In the genomic region with DNA sequence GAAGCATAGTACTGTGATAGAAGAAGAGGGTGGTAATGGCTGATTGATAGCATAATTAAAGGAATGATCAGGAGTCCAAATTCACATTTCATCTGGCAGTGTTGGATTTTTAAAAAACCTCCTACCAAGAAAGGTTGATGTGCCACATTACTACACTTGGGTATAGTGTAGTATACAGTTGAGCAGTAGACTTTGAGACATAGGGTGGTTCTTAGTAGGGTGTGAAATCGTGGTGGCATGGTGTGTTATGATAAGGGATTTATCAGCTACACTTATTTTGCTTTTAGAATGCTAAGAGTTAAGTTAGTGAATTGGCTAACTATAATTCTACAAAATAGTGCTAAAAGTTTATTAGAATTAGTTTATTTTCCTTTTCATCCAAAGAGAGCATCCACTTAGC, we compare ENCODE assay signal across 1 cellular context.
TF ChIP-seq lines count a peak whose summit lies in the region.

No MANE protein-coding gene starts in this region.

TF ChIP-seq in GM12878, 131 proteins besides CTCF, POLR2A, EP300 and RAD21 (continued from another document):
- TF ChIP-seq, protein P1, sequence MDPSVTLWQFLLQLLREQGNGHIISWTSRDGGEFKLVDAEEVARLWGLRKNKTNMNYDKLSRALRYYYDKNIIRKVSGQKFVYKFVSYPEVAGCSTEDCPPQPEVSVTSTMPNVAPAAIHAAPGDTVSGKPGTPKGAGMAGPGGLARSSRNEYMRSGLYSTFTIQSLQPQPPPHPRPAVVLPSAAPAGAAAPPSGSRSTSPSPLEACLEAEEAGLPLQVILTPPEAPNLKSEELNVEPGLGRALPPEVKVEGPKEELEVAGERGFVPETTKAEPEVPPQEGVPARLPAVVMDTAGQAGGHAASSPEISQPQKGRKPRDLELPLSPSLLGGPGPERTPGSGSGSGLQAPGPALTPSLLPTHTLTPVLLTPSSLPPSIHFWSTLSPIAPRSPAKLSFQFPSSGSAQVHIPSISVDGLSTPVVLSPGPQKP (IDR thresholded peaks at IDR 0.05; ENCODE audit: low read depth, low read length) = no peak
- TF ChIP-seq EZH2 (IDR thresholded peaks at IDR 0.05; ENCODE audit: borderline replicate concordance, control insufficient read depth, low read depth, low read length) (no peak), TBL1XR1 (IDR thresholded peaks at IDR 0.05; ENCODE audit: low read depth, low read length) (no peak), SMAD5 (IDR thresholded peaks at IDR 0.05; ENCODE audit: low read depth) (no peak)
- TF ChIP-seq, protein P2, sequence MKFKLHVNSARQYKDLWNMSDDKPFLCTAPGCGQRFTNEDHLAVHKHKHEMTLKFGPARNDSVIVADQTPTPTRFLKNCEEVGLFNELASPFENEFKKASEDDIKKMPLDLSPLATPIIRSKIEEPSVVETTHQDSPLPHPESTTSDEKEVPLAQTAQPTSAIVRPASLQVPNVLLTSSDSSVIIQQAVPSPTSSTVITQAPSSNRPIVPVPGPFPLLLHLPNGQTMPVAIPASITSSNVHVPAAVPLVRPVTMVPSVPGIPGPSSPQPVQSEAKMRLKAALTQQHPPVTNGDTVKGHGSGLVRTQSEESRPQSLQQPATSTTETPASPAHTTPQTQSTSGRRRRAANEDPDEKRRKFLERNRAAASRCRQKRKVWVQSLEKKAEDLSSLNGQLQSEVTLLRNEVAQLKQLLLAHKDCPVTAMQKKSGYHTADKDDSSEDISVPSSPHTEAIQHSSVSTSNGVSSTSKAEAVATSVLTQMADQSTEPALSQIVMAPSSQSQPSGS (IDR thresholded peaks at IDR 0.05; ENCODE audit: low read length) = no peak
- TF ChIP-seq, protein P3, sequence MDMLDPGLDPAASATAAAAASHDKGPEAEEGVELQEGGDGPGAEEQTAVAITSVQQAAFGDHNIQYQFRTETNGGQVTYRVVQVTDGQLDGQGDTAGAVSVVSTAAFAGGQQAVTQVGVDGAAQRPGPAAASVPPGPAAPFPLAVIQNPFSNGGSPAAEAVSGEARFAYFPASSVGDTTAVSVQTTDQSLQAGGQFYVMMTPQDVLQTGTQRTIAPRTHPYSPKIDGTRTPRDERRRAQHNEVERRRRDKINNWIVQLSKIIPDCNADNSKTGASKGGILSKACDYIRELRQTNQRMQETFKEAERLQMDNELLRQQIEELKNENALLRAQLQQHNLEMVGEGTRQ (IDR thresholded peaks at IDR 0.05; ENCODE audit: borderline replicate concordance, low read depth, low read length) = no peak
